ENCODE assay signal across 8 cellular contexts in genomic region chr7:100836812-100837098, GRCh38. TPM values are rescaled to one million over a fixed set of nuclear protein-coding genes. Genes with fewer than 3 reads are reported as not detected.
DNase-seq lines count a peak whose midpoint lies in the region; ATAC-seq, FAIRE-seq and TF ChIP-seq lines count a peak whose summit lies in the region.

No MANE protein-coding gene starts in this region.

- H3K9me3 Mint-ChIP-seq in activated T-cell treated with anti-CD3 and anti-CD28 coated beads, Interleukin-2, amount 50 U/mL, for 72 hours: no peaks in the 10 kb centered on the region

- peaks cover 11% of the 10 kb centered on the region for H3K4me1 Mint-ChIP-seq in activated T-cell treated with anti-CD3 and anti-CD28 coated beads, Interleukin-2, amount 50 U/mL, for 72 hours (ENCODE audit: low read depth)

- no peaks in the 10 kb centered on the region for H3K27me3 Mint-ChIP-seq in activated T-cell treated with anti-CD3 and anti-CD28 coated beads, Interleukin-2, amount 50 U/mL, for 72 hours (ENCODE audit: low read depth)

- H3K4me3 Mint-ChIP-seq in activated T-cell treated with anti-CD3 and anti-CD28 coated beads, Interleukin-2, amount 50 U/mL, for 72 hours: peak overlapping the region; percentile 82 to 84

- H3K4me2 ChIP-seq in GM12878 (ENCODE audit: control insufficient read depth, insufficient read depth) (peak overlapping the region; percentile 98; the same call in 1 of the 2 replicates), PC-3 (ENCODE audit: low read length) (no peak overlapping the region)

- FAIRE-seq in GM12878 (lab: Jason Lieb, UNC): no peak

- intact Hi-C loops in GM12878 (cut with micrococcal nuclease; ENCODE audit: unreplicated experiment) (loop anchor here (5.0 kb wide), 1 partner anchor 34 kb away; no protein-coding TSS in a partner anchor), PC-3 (cut with micrococcal nuclease) (no loop called here)

- no peaks in the 10 kb centered on the region for H3K9me2 ChIP-seq in PC-3 (replicated peaks; ENCODE audit: low read length)

- TF ChIP-seq EP300 in GM12878 (IDR thresholded peaks at IDR 0.05; ENCODE audit: borderline replicate concordance in 1 of 2, control insufficient read depth in 1 of 2, low read depth in 2 of 2, low read length in 2 of 2): no peak

- H3K79me2 ChIP-seq in GM12878 (ENCODE audit: control insufficient read depth, insufficient read depth, low read length): no peaks in the 10 kb centered on the region
- H3K79me2 ChIP-seq in PC-3 (ENCODE audit: low read length): no peaks in the 10 kb centered on the region

- peak overlapping the region; percentile 100 for H2AFZ ChIP-seq in GM12878 (ENCODE audit: control insufficient read depth, low read depth, low read length)
- no peak overlapping the region for H2AFZ ChIP-seq in PC-3 (ENCODE audit: low read length)

- no peak overlapping the region for H3K27ac ChIP-seq in GM12878 (ENCODE audit: control insufficient read depth, insufficient read depth)
- H3K27ac ChIP-seq in lung (ENCODE audit: low read depth in 1 of 2, low read length in 1 of 2): peak overlapping the region; percentile 88 to 96
- H3K27ac ChIP-seq in thymus (ENCODE audit: low read depth): no peak overlapping the region
- H3K27ac ChIP-seq in PC-3 (ENCODE audit: low read length): no peak overlapping the region

- in situ Hi-C loops in GM12878 (cut with MboI): no loop called here

- H3K4me3 ChIP-seq in GM12878: no peak overlapping the region
- no peak overlapping the region for H3K4me3 ChIP-seq in lung
- peak overlapping the region; percentile 47 for H3K4me3 ChIP-seq in thymus (ENCODE audit: low read length)
- no peak overlapping the region for H3K4me3 ChIP-seq in PC-3 (ENCODE audit: low read length)

- TF ChIP-seq POLR2A in GM12878 (IDR thresholded peaks at IDR 0.05; ENCODE audit: low read depth, low read length): no peak

- CTCF ChIA-PET in GM12878 (lab: Yijun Ruan, JAX) (no interaction called here), PC-3 (lab: Charles Lee) (no interaction called here)

- H3K36me3 Mint-ChIP-seq in activated T-cell treated with anti-CD3 and anti-CD28 coated beads, Interleukin-2, amount 50 U/mL, for 72 hours (ENCODE audit: insufficient read depth in 2 of 2): no peaks in the 10 kb centered on the region

- no peaks in the 10 kb centered on the region for H4K20me1 ChIP-seq in GM12878 (ENCODE audit: control insufficient read depth, insufficient read depth)
- no peaks in the 10 kb centered on the region for H4K20me1 ChIP-seq in PC-3 (ENCODE audit: low read length)

- H3K4me1 ChIP-seq in GM12878 (ENCODE audit: control insufficient read depth, insufficient read depth, low read length): no peaks in the 10 kb centered on the region; the same call in 1 of the 2 replicates
- peaks cover 0 to 4% of the 10 kb centered on the region in 2 donors for H3K4me1 ChIP-seq in lung (ENCODE audit: control insufficient read depth in 2 of 2, insufficient read depth in 2 of 2, low read length in 2 of 2)
- peaks cover 8% of the 10 kb centered on the region for H3K4me1 ChIP-seq in thymus (ENCODE audit: control insufficient read depth, insufficient read depth, low read length)
- H3K4me1 ChIP-seq in PC-3 (ENCODE audit: insufficient read depth, low read length): no peaks in the 10 kb centered on the region

- SMC1A ChIA-PET in GM12878 (lab: Charles Lee; ENCODE audit: uncharacterized antibody, unreplicated experiment): no interaction called here

- POLR2A ChIA-PET in GM12878 (lab: Charles Lee): no interaction called here
- POLR2A ChIA-PET in PC-3 (lab: Charles Lee; ENCODE audit: unreplicated experiment): interaction anchor here (0.6 kb wide), 1 partner anchor 131 kb away, joined by 6 read pairs; the partner anchor contains the start of gene POP7

- BruUV-seq in GM12878 (replicated peaks; lab: Mats Ljungman, UMichigan): no TSS peak
- BruUV-seq in PC-3 (replicated peaks; lab: Mats Ljungman, UMichigan): no TSS peak

- no peaks in the 10 kb centered on the region for H3F3A ChIP-seq in PC-3 (ENCODE audit: low read length, unreplicated experiment)

- TF ChIP-seq RAD21 in GM12878 (IDR thresholded peaks at IDR 0.05; ENCODE audit: insufficient read depth, low read depth, low read length): no peak

- DNase-seq in activated T-cell treated with anti-CD3 and anti-CD28 coated beads, Interleukin-2, amount 50 U/mL, for 72 hours: no peak
- no peak for DNase-seq in activated T-cell treated with anti-CD3 and anti-CD28 coated beads for 4 hours
- DNase-seq in GM12878 (ENCODE audit: low read depth, low spot score): no peak
- DNase-seq in lung (ENCODE audit: low spot score): no peak
- no peak for DNase-seq in cerebellar nuclear complex (lab: John Stamatoyannopoulos, UW)
- DNase-seq in PC-3: no peak

- ATAC-seq in activated T-cell treated with anti-CD3 and anti-CD28 coated beads, Interleukin-2, amount 50 U/mL, for 72 hours (replicated peaks in 1 of 2): no peak
- ATAC-seq in GM12878 (no peak), lung (ENCODE audit: insufficient read depth, low FRiP score) (no peak), GM21737 (IDR thresholded peaks at IDR 0.05; ENCODE audit: unreplicated experiment) (no peak), PC-3 (no peak)

- RAD21 ChIA-PET in GM12878 (lab: Charles Lee; ENCODE audit: unreplicated experiment): no interaction called here

- 93% methylated on average over 6 of the region's 6 CpGs for WGBS in GM12878 (ENCODE audit: insufficient coverage, insufficient replicate concordance, low lambda C conversion rate, missing lambda C conversion rate)
- WGBS in lung, 2 donors: 39 to 51% methylated on average over 6 of the region's 6 CpGs
- WGBS in thymus: 78% methylated on average over 6 of the region's 6 CpGs

- H3K9ac ChIP-seq in GM12878 (ENCODE audit: control insufficient read depth, insufficient read depth, low read length) (no peak overlapping the region), PC-3 (ENCODE audit: low read length) (no peak overlapping the region)

- H3K9me3 ChIP-seq in GM12878 (replicated peaks; ENCODE audit: control insufficient read depth, insufficient read depth, low read length) (no peaks in the 10 kb centered on the region), lung (ENCODE audit: control insufficient read depth in 2 of 2, insufficient read depth in 1 of 2, low read length in 1 of 2) (no peaks in the 10 kb centered on the region), thymus (ENCODE audit: control insufficient read depth) (no peaks in the 10 kb centered on the region), PC-3 (ENCODE audit: low read length) (no peaks in the 10 kb centered on the region)

- no peak overlapping the region for H3K27ac Mint-ChIP-seq in activated T-cell treated with anti-CD3 and anti-CD28 coated beads, Interleukin-2, amount 50 U/mL, for 72 hours

- TF ChIP-seq CTCF in GM12878 (IDR thresholded peaks at IDR 0.05 in 2 of 3, conservative IDR thresholded peaks at IDR 0.05 in 1 of 3; ENCODE audit: control insufficient read depth in 2 of 3, extremely low read depth in 1 of 3, insufficient read depth in 1 of 3, low read depth in 3 of 3, low read length in 3 of 3): no peak
- no peak for TF ChIP-seq CTCF in lung (IDR thresholded peaks at IDR 0.05; ENCODE audit: control extremely low read depth, extremely low read depth)
- no peak for TF ChIP-seq CTCF in PC-3 (conservative IDR thresholded peaks at IDR 0.05; ENCODE audit: low read depth, low read length)

- H3K27me3 ChIP-seq in GM12878 (replicated peaks in 1 of 2; ENCODE audit: control insufficient read depth in 2 of 2, insufficient read depth in 2 of 2, low read length in 1 of 2): no peaks in the 10 kb centered on the region
- H3K27me3 ChIP-seq in lung (ENCODE audit: control insufficient read depth, insufficient read depth): no peaks in the 10 kb centered on the region
- no peaks in the 10 kb centered on the region for H3K27me3 ChIP-seq in thymus (ENCODE audit: control insufficient read depth, insufficient read depth)
- no peaks in the 10 kb centered on the region for H3K27me3 ChIP-seq in PC-3 (ENCODE audit: low read length)

- H3K36me3 ChIP-seq in GM12878 (ENCODE audit: control insufficient read depth in 2 of 2, insufficient read depth in 2 of 2, low read length in 1 of 2) (no peaks in the 10 kb centered on the region), lung (ENCODE audit: control insufficient read depth in 2 of 2, insufficient read depth in 2 of 2, low read length in 2 of 2) (no peaks in the 10 kb centered on the region), thymus (ENCODE audit: control insufficient read depth, insufficient read depth) (no peaks in the 10 kb centered on the region), PC-3 (ENCODE audit: low read depth, low read length) (no peaks in the 10 kb centered on the region)

RNA-seq across cellular contexts. Expression of gene EPHB4, which starts 9.4 kb away (rescaled TPM):
- 1 to 10 TPM; 2.4 to 3.4 TPM for total RNA-seq in activated T-cell treated with anti-CD3 and anti-CD28 coated beads, Interleukin-2, amount 50 U/mL, for 72 hours
- total RNA-seq in GM12878 (2013; cell fraction: nucleolus; rRNA removed): 3.3 and 3.7 TPM in 2 replicates
- total RNA-seq in GM12878 (2014; rRNA removed): 0.56 and 0.93 TPM in 2 replicates
- 0.32 and 0.40 TPM in 2 replicates for total RNA-seq in GM12878 (2014; rRNA removed; fragmentation: Illumina TruSeq; extraction: Trizol)
- total RNA-seq in GM12878 (2021): 0.82 and 0.85 TPM in 2 replicates
- 1.0 TPM for polyA plus RNA-seq in GM12878 (2011; ENCODE audit: low read depth)
- polyA plus RNA-seq in GM12878 (2011; rRNA removed): 0.23 and 0.45 TPM in 2 replicates
- polyA plus RNA-seq in GM12878 (2011; cell fraction: cytosol; rRNA removed): 0.32 and 0.76 TPM in 2 replicates
- 2.0 and 2.5 TPM in 2 replicates for polyA plus RNA-seq in GM12878 (2011; cell fraction: nucleus; rRNA removed)
- polyA plus RNA-seq in GM12878 (2012): 0.70 and 0.93 TPM in 2 replicates
- polyA plus RNA-seq in GM12878 (2014; fragmentation: Illumina TruSeq; extraction: Trizol): 0.05 and 0.32 TPM in 2 replicates
- not detected for polyA plus RNA-seq in GM12878 (2014; fragmentation: Nextera tagmentation; extraction: Ambion mirVana)
- 0.51 and 0.75 TPM in 2 replicates for polyA plus RNA-seq in GM12878 (2014; rRNA removed)
- not detected for polyA plus RNA-seq in GM12878 (2016; fragmentation: Nextera tagmentation; extraction: Ambion mirVana)
- polyA minus RNA-seq in GM12878 (2011; rRNA and poly(A)+ RNA removed): 0.15 and 0.21 TPM in 2 replicates
- polyA minus RNA-seq in GM12878 (2011; cell fraction: cytosol; rRNA and poly(A)+ RNA removed): 0.67 and 3.4 TPM in 2 replicates
- polyA minus RNA-seq in GM12878 (2011; cell fraction: nucleus; rRNA and poly(A)+ RNA removed): 0.60 and 1.2 TPM in 2 replicates
- 10 to 100 TPM; 55.2 to 64.2 TPM for total RNA-seq in lung
- 10 to 100 TPM; 21.7 to 45.7 TPM for polyA plus RNA-seq in lung
- 9.6 TPM for polyA plus RNA-seq in thymus
- total RNA-seq in PC-3 (2014; rRNA removed): 104 and 150 TPM in 2 replicates

RNA-seq across cellular contexts. Expression of gene SLC12A9, which starts 15.8 kb away (rescaled TPM):
- 10 to 100 TPM; 17.6 to 20.1 TPM for total RNA-seq in activated T-cell treated with anti-CD3 and anti-CD28 coated beads, Interleukin-2, amount 50 U/mL, for 72 hours
- 21.5 and 26.6 TPM in 2 replicates for total RNA-seq in GM12878 (2013; cell fraction: nucleolus; rRNA removed)
- total RNA-seq in GM12878 (2014; rRNA removed) (11.1 and 16.7 TPM in 2 replicates), GM12878 (2014; rRNA removed; fragmentation: Illumina TruSeq; extraction: Trizol) (5.5 and 6.3 TPM in 2 replicates), GM12878 (2021) (16.5 and 18.5 TPM in 2 replicates), lung (10 to 100 TPM; 28.5 to 49.1 TPM), PC-3 (2014; rRNA removed) (25.9 and 31.2 TPM in 2 replicates)
- polyA plus RNA-seq in GM12878 (2011; ENCODE audit: low read depth): 3.9 TPM
- polyA plus RNA-seq in GM12878 (2011; rRNA removed) (8.6 and 15.3 TPM in 2 replicates), GM12878 (2014; fragmentation: Illumina TruSeq; extraction: Trizol) (4.3 and 10.9 TPM in 2 replicates), GM12878 (2014; fragmentation: Nextera tagmentation; extraction: Ambion mirVana) (under 1 TPM; 0.24 to 0.35 TPM), GM12878 (2014; rRNA removed) (18.5 and 24.3 TPM in 2 replicates), GM12878 (2016; fragmentation: Nextera tagmentation; extraction: Ambion mirVana) (1 to 10 TPM; 5.0 to 7.8 TPM), lung (10 to 100 TPM; 29.2 to 52.6 TPM), thymus (48.0 TPM)
- polyA plus RNA-seq in GM12878 (2011; cell fraction: cytosol; rRNA removed): 14.5 and 20.6 TPM in 2 replicates
- 53.9 and 65.6 TPM in 2 replicates for polyA plus RNA-seq in GM12878 (2011; cell fraction: nucleus; rRNA removed)
- polyA plus RNA-seq in GM12878 (2012): 11.3 and 13.5 TPM in 2 replicates
- 7.6 and 16.3 TPM in 2 replicates for polyA minus RNA-seq in GM12878 (2011; rRNA and poly(A)+ RNA removed)
- 5.8 and 6.3 TPM in 2 replicates for polyA minus RNA-seq in GM12878 (2011; cell fraction: cytosol; rRNA and poly(A)+ RNA removed)
- 7.0 and 10.4 TPM in 2 replicates for polyA minus RNA-seq in GM12878 (2011; cell fraction: nucleus; rRNA and poly(A)+ RNA removed)

RNA-seq across cellular contexts. Expression of gene TRIP6, which starts 30.4 kb away (rescaled TPM):
- 10 to 100 TPM; 28.3 to 31.5 TPM for total RNA-seq in activated T-cell treated with anti-CD3 and anti-CD28 coated beads, Interleukin-2, amount 50 U/mL, for 72 hours
- total RNA-seq in GM12878 (2013; cell fraction: nucleolus; rRNA removed): 23.7 and 24.0 TPM in 2 replicates
- total RNA-seq in GM12878 (2014; rRNA removed): 26.4 and 32.3 TPM in 2 replicates
- 15.4 and 16.2 TPM in 2 replicates for total RNA-seq in GM12878 (2014; rRNA removed; fragmentation: Illumina TruSeq; extraction: Trizol)
- total RNA-seq in GM12878 (2021): 45.3 and 47.4 TPM in 2 replicates
- polyA plus RNA-seq in GM12878 (2011; ENCODE audit: low read depth): 10.0 TPM
- 14.2 and 21.3 TPM in 2 replicates for polyA plus RNA-seq in GM12878 (2011; rRNA removed)
- polyA plus RNA-seq in GM12878 (2011; cell fraction: cytosol; rRNA removed): 24.6 and 35.7 TPM in 2 replicates
- polyA plus RNA-seq in GM12878 (2011; cell fraction: nucleus; rRNA removed): 37.9 and 42.2 TPM in 2 replicates
- 29.8 and 31.4 TPM in 2 replicates for polyA plus RNA-seq in GM12878 (2012)
- polyA plus RNA-seq in GM12878 (2014; fragmentation: Illumina TruSeq; extraction: Trizol): 1.7 and 8.5 TPM in 2 replicates
- polyA plus RNA-seq in GM12878 (2014; fragmentation: Nextera tagmentation; extraction: Ambion mirVana): 1 to 10 TPM; 2.5 to 7.1 TPM
- polyA plus RNA-seq in GM12878 (2014; rRNA removed): 36.6 and 40.3 TPM in 2 replicates
- polyA plus RNA-seq in GM12878 (2016; fragmentation: Nextera tagmentation; extraction: Ambion mirVana): 10 to 100 TPM; 29.7 to 36.5 TPM
- polyA minus RNA-seq in GM12878 (2011; rRNA and poly(A)+ RNA removed): 12.7 and 22.8 TPM in 2 replicates
- polyA minus RNA-seq in GM12878 (2011; cell fraction: cytosol; rRNA and poly(A)+ RNA removed): 7.1 and 9.1 TPM in 2 replicates
- polyA minus RNA-seq in GM12878 (2011; cell fraction: nucleus; rRNA and poly(A)+ RNA removed): 12.3 and 19.0 TPM in 2 replicates
- total RNA-seq in lung: 10 to 100 TPM; 43.5 to 81.8 TPM
- polyA plus RNA-seq in lung: 10 to 100 TPM; 41.4 to 61.2 TPM
- 26.1 TPM for polyA plus RNA-seq in thymus
- total RNA-seq in PC-3 (2014; rRNA removed): 11.3 and 14.6 TPM in 2 replicates

RNA-seq across cellular contexts. Expression of gene SRRT, which starts 38.1 kb away (rescaled TPM):
- total RNA-seq in activated T-cell treated with anti-CD3 and anti-CD28 coated beads, Interleukin-2, amount 50 U/mL, for 72 hours: 100 to 1,000 TPM; 140 to 145 TPM
- total RNA-seq in GM12878 (2013; cell fraction: nucleolus; rRNA removed): 86.6 and 97.1 TPM in 2 replicates
- total RNA-seq in GM12878 (2014; rRNA removed) (94.0 and 104 TPM in 2 replicates), GM12878 (2014; rRNA removed; fragmentation: Illumina TruSeq; extraction: Trizol) (58.3 and 67.6 TPM in 2 replicates), GM12878 (2021) (230 and 254 TPM in 2 replicates), lung (100 to 1,000 TPM in 1 of 2 donors, 10 to 100 TPM in 1; 58.5 to 120 TPM), PC-3 (2014; rRNA removed) (177 and 268 TPM in 2 replicates)
- 170 TPM for polyA plus RNA-seq in GM12878 (2011; ENCODE audit: low read depth)
- polyA plus RNA-seq in GM12878 (2011; rRNA removed) (24.2 and 43.9 TPM in 2 replicates), GM12878 (2014; fragmentation: Illumina TruSeq; extraction: Trizol) (69.0 and 120 TPM in 2 replicates), GM12878 (2014; fragmentation: Nextera tagmentation; extraction: Ambion mirVana) (10 to 100 TPM; 11.1 to 33.6 TPM), GM12878 (2014; rRNA removed) (119 and 148 TPM in 2 replicates), GM12878 (2016; fragmentation: Nextera tagmentation; extraction: Ambion mirVana) (100 to 1,000 TPM; 187 to 189 TPM), lung (10 to 100 TPM; 76.1 to 79.8 TPM), thymus (120 TPM)
- 44.5 and 51.1 TPM in 2 replicates for polyA plus RNA-seq in GM12878 (2011; cell fraction: cytosol; rRNA removed)
- polyA plus RNA-seq in GM12878 (2011; cell fraction: nucleus; rRNA removed): 387 and 494 TPM in 2 replicates
- 115 and 154 TPM in 2 replicates for polyA plus RNA-seq in GM12878 (2012)
- polyA minus RNA-seq in GM12878 (2011; rRNA and poly(A)+ RNA removed): 31.1 and 33.8 TPM in 2 replicates
- polyA minus RNA-seq in GM12878 (2011; cell fraction: cytosol; rRNA and poly(A)+ RNA removed): 38.4 and 40.6 TPM in 2 replicates
- polyA minus RNA-seq in GM12878 (2011; cell fraction: nucleus; rRNA and poly(A)+ RNA removed): 57.3 and 98.4 TPM in 2 replicates

RNA-seq across cellular contexts. Expression of gene UFSP1, which starts 52.8 kb away (rescaled TPM):
- total RNA-seq in activated T-cell treated with anti-CD3 and anti-CD28 coated beads, Interleukin-2, amount 50 U/mL, for 72 hours: under 1 TPM; 0.34 to 0.83 TPM
- total RNA-seq in GM12878 (2013; cell fraction: nucleolus; rRNA removed): 5.4 and 5.8 TPM in 2 replicates
- 10.6 and 10.8 TPM in 2 replicates for total RNA-seq in GM12878 (2014; rRNA removed)
- total RNA-seq in GM12878 (2014; rRNA removed; fragmentation: Illumina TruSeq; extraction: Trizol): 1.3 and 1.6 TPM in 2 replicates
- total RNA-seq in GM12878 (2021): 4.7 and 5.6 TPM in 2 replicates
- not detected for polyA plus RNA-seq in GM12878 (2011; ENCODE audit: low read depth)
- 0.20 and 0.96 TPM in 2 replicates for polyA plus RNA-seq in GM12878 (2011; rRNA removed)
- polyA plus RNA-seq in GM12878 (2011; cell fraction: cytosol; rRNA removed): 0.43 and 1.2 TPM in 2 replicates
- polyA plus RNA-seq in GM12878 (2011; cell fraction: nucleus; rRNA removed): 1.9 and 2.5 TPM in 2 replicates
- polyA plus RNA-seq in GM12878 (2012): 1.0 and 1.2 TPM in 2 replicates
- polyA plus RNA-seq in GM12878 (2014; fragmentation: Illumina TruSeq; extraction: Trizol): 0.48 and 0.75 TPM in 2 replicates
- under 1 TPM; 0.14 to 0.57 TPM for polyA plus RNA-seq in GM12878 (2014; fragmentation: Nextera tagmentation; extraction: Ambion mirVana)
- polyA plus RNA-seq in GM12878 (2014; rRNA removed): 7.2 and 9.7 TPM in 2 replicates
- polyA plus RNA-seq in GM12878 (2016; fragmentation: Nextera tagmentation; extraction: Ambion mirVana): 1 to 10 TPM; 4.0 to 4.6 TPM
- polyA minus RNA-seq in GM12878 (2011; rRNA and poly(A)+ RNA removed): 1.8 and 2.0 TPM in 2 replicates
- polyA minus RNA-seq in GM12878 (2011; cell fraction: cytosol; rRNA and poly(A)+ RNA removed): 1.2 TPM in 1 of 2 replicates, not detected in the other
- 5.0 and 8.5 TPM in 2 replicates for polyA minus RNA-seq in GM12878 (2011; cell fraction: nucleus; rRNA and poly(A)+ RNA removed)
- total RNA-seq in lung: 1 to 10 TPM; 1.5 to 5.8 TPM
- polyA plus RNA-seq in lung: 1 to 10 TPM; 5.2 to 6.2 TPM
- polyA plus RNA-seq in thymus: 3.6 TPM
- 10.5 and 14.6 TPM in 2 replicates for total RNA-seq in PC-3 (2014; rRNA removed)

Comparison
In these comparisons a context has a peak if more than half of its experiments do, and no peak if none do; other contexts are left out.
1. H3K27ac ChIP-seq: peak in lung (2 of 2); none in GM12878 (single experiment), thymus (single experiment) and PC-3 (single experiment).
2. RNA of gene EPHB4, which starts 9.4 kb away (total RNA-seq): 104 to 150 TPM in PC-3 and 55.2 to 64.2 TPM in lung; 2.4 to 3.4 TPM in activated T-cell treated with anti-CD3 and anti-CD28 coated beads, Interleukin-2, amount 50 U/mL, for 72 hours and 0.32 to 3.7 TPM in GM12878; every median in the first group is over 10 times any median in the second.